Comparison of ENCODE assay signal across 8 cellular contexts in the genomic region with DNA sequence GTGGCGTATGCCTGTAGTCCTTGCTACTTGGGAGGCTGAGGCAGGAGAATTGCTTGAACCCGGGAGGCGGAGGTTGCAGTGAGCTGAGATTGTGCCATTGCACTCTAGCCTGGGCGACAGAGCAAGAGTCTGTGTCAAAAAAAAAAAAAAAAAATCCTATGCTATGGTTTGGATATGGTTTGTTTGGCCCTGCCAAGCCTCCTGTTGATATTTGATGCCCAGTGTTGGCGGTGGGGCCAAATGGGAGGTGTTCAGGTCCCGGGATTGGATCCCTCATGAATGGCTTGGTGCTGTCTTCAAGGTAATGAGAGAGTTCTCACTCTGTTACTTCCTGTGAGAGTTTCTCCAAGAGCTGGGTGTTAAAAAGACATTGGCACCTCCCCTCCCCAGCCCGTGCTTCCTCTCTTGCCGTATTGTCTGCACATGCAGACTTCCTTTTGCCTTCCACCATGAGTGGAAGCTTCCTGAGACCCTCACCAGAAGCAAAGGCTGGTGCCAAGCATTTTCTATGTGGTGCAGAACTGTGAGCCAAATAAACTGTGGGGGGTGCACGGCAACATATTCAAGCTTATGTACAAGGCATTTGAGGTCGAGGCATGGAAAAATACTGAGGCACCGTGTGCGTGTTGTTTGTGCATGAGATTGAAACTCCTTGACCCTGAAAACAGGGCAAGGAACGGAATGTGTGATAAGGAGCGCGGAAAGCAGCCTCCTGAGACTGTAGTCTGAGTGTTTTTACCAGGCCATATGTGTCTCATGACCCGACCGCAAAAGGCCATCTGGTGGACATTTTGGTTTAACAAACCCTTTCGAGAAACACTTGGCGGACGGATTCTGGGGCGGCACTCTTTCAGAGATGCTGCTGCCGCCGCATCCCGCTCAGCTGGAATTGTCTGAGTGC. TPM values are rescaled to one million over a fixed set of nuclear protein-coding genes. Genes with fewer than 3 reads are reported as not detected.
DNase-seq lines count a peak whose midpoint lies in the region; ATAC-seq, FAIRE-seq and TF ChIP-seq lines count a peak whose summit lies in the region.

No MANE protein-coding gene starts in this region.

- peak; percentile 39 to 67 for ATAC-seq in activated naive CD4-positive, alpha-beta T cell treated with anti-CD3 and anti-CD28 coated beads, Interleukin-2, amount 50 U/mL, for 72 hours
- peak; percentile 81 for ATAC-seq in upper lobe of right lung

- TF ChIP-seq CTCF in AG10803 (conservative IDR thresholded peaks at IDR 0.05; ENCODE audit: low read length) = peak; percentile 27; the same call in 1 of the 2 replicates
- TF ChIP-seq CTCF in upper lobe of right lung (IDR thresholded peaks at IDR 0.05) = peak; percentile 22

- H3K9me3 ChIP-seq in upper lobe of right lung = no peaks in the 10 kb centered on the region

- no peaks in the 10 kb centered on the region for H3K27me3 ChIP-seq in layer of hippocampus (ENCODE audit: control insufficient read depth, insufficient read depth, low read length)
- no peaks in the 10 kb centered on the region for H3K27me3 ChIP-seq in upper lobe of right lung

- H3K36me3 ChIP-seq in upper lobe of right lung = no peaks in the 10 kb centered on the region

- peaks cover 4 to 7% of the 10 kb centered on the region in 2 donors for H3K9me3 Mint-ChIP-seq in activated naive CD4-positive, alpha-beta T cell treated with anti-CD3 and anti-CD28 coated beads, Interleukin-2, amount 50 U/mL, for 72 hours

- peaks cover 23 to 24% of the 10 kb centered on the region in 2 donors for H3K36me3 Mint-ChIP-seq in activated naive CD4-positive, alpha-beta T cell treated with anti-CD3 and anti-CD28 coated beads, Interleukin-2, amount 50 U/mL, for 72 hours

- H3K27ac ChIP-seq in layer of hippocampus (ENCODE audit: low read depth, low read length) (peak overlapping the region; percentile 18), upper lobe of right lung (peak overlapping the region; percentile 76)

- no peak overlapping the region for H3K4me3 ChIP-seq in AG10803 (ENCODE audit: low read length)
- H3K4me3 ChIP-seq in upper lobe of right lung = no peak overlapping the region

- H3K27ac Mint-ChIP-seq in activated naive CD4-positive, alpha-beta T cell treated with anti-CD3 and anti-CD28 coated beads, Interleukin-2, amount 50 U/mL, for 72 hours = peak overlapping the region; percentile 55 to 80

- intact Hi-C loops in upper lobe of right lung (cut with DNase I) = no loop called here

- H3K4me1 ChIP-seq in upper lobe of right lung = peaks cover 20% of the 10 kb centered on the region

- DNase-seq in AG10803 (ENCODE audit: low read depth) (peak; percentile 65), H4 (ENCODE audit: low spot score) (peak; percentile 84), upper lobe of right lung (peak; percentile 78), RCC 7860 (ENCODE audit: low spot score) (no peak), dedifferentiated amniotic fluid mesenchymal stem cell (ENCODE audit: extremely low spot score) (no peak), AG20443 (ENCODE audit: low spot score) (no peak)
- DNase-seq in activated naive CD4-positive, alpha-beta T cell treated with anti-CD3 and anti-CD28 coated beads, Interleukin-2, amount 50 U/mL, for 72 hours (ENCODE audit: low spot score in 2 of 2) = no peak

- FAIRE-seq in RCC 7860 (lab: Jason Lieb, UNC) = no peak

RNA-seq across cellular contexts. Expression of a gene that starts 7.3 kb away (rescaled TPM):
- total RNA-seq in H4 (2014; rRNA removed; shearing (Covaris generic)) = not detected in 2 replicates
- total RNA-seq in activated naive CD4-positive, alpha-beta T cell treated with anti-CD3 and anti-CD28 coated beads, Interleukin-2, amount 50 U/mL, for 72 hours = 1 to 10 TPM in 1 of 2 donors, under 1 TPM in 1; 0.87 to 1.1 TPM
- total RNA-seq in upper lobe of right lung = 14.5 TPM

RNA-seq across cellular contexts. Expression of a gene that starts 10.1 kb away (rescaled TPM):
- total RNA-seq in H4 (2014; rRNA removed; shearing (Covaris generic)) = not detected in 2 replicates
- total RNA-seq in activated naive CD4-positive, alpha-beta T cell treated with anti-CD3 and anti-CD28 coated beads, Interleukin-2, amount 50 U/mL, for 72 hours = under 1 TPM in 1 of 2 donors, not detected in 1; 0.34 TPM
- 11.0 TPM for total RNA-seq in upper lobe of right lung

RNA-seq across cellular contexts. Expression of a gene that starts 23.8 kb away (rescaled TPM):
- 2.8 and 6.0 TPM in 2 replicates for total RNA-seq in H4 (2014; rRNA removed; shearing (Covaris generic))
- 10 to 100 TPM in 1 of 2 donors, 1 to 10 TPM in 1; 9.8 to 11.2 TPM for total RNA-seq in activated naive CD4-positive, alpha-beta T cell treated with anti-CD3 and anti-CD28 coated beads, Interleukin-2, amount 50 U/mL, for 72 hours
- total RNA-seq in upper lobe of right lung = 8.5 TPM

RNA-seq across cellular contexts. Expression of a gene that starts 49.3 kb away (rescaled TPM):
- not detected in 2 replicates for total RNA-seq in H4 (2014; rRNA removed; shearing (Covaris generic))
- under 1 TPM; 0.68 to 0.80 TPM for total RNA-seq in activated naive CD4-positive, alpha-beta T cell treated with anti-CD3 and anti-CD28 coated beads, Interleukin-2, amount 50 U/mL, for 72 hours
- not detected for total RNA-seq in upper lobe of right lung

Comparison
In these comparisons a context has a peak if more than half of its experiments do, and no peak if none do; other contexts are left out.
1. DNase-seq: peak in AG10803 (single experiment), H4 (single experiment) and upper lobe of right lung (single experiment); none in activated naive CD4-positive, alpha-beta T cell treated with anti-CD3 and anti-CD28 coated beads, Interleukin-2, amount 50 U/mL, for 72 hours (0 of 2), RCC 7860 (single experiment), dedifferentiated amniotic fluid mesenchymal stem cell (single experiment) and AG20443 (single experiment).